In the genomic region with DNA sequence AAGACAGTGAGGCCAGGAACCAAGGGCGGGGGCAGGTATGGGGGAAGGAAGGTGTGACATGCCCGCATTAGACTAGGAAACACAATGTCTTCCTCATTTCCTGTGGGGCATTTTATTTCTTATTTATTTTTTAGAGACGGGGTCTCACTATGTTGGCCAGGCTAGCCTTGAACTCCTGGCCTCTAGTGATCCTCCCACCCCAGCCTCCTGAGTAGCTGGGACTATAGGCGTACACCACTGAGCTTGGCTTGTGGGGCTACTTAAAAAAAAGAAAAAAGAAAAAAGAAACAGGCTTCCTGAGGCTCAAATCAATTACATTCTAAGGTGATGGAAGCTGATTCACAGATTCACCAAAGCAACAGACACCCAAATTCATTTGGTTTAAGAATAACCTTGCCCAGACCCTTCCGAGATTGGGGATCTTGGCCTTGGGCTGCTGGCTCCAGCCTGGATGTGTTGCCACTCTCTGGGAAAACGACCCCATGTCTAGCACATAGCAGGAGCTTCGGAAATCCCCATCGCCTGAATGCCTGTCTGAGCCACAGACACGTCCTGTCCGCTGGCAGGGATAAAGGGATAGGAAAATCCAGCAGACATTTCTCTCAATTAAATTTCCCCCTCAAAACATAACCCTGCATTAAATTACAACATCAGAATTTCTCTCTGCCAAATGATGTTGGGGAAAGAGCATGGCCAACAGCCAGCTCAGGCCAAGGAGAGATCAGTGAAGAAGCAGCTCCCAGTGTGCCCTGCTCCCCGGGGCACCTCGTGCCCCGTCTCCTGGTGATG, we compare ENCODE assay signal across 23 cellular contexts. TPM values are rescaled to one million over a fixed set of nuclear protein-coding genes. Genes with fewer than 3 reads are reported as not detected.
"Had no signal": no experiment of that assay in that cellular context is flagged by ENCODE, and none has a peak within 500 bp of the region (broad histone marks: within the 10 kb centered on the region; RNA-seq: fewer than 3 reads in every experiment).

No MANE protein-coding gene starts in this region.

- H3K9me3 ChIP-seq: esophagus squamous epithelium, gastroesophageal sphincter, left lung, neutrophil, tibial nerve, uterus had no signal

- FAIRE-seq: endothelial cell of umbilical vein had no signal

- H3K27me3 ChIP-seq: uterus had no signal

- DNase-seq: activated CD4-positive, alpha-beta T cell treated with anti-CD3 and anti-CD28 coated beads for 48 hours; activated CD8-positive, alpha-beta memory T cell treated with anti-CD3 and anti-CD28 coated beads, Interleukin-2, amount 50 U/mL, for 4 hours; activated CD8-positive, alpha-beta T cell treated with anti-CD3 and anti-CD28 coated beads, Interleukin-2, amount 10 ng/mL, durations not matched to agents 7 days and 5 days; activated gamma-delta T cell; activated T-cell treated with anti-CD3 and anti-CD28 coated beads, Interleukin-2, amount 50 U/mL, for 72 hours; amygdala; central memory CD4-positive, alpha-beta T cell; cortex of kidney; effector CD8-positive, alpha-beta T cell; esophagus squamous epithelium; islet precursor cell; left lung; natural killer cell; stimulated activated CD4-positive, alpha-beta T cell treated with anti-CD3 and anti-CD28 coated beads, Interleukin-4, amount 100 ng/mL, for 24 hours; stimulated activated naive CD4-positive, alpha-beta T cell treated with Interleukin-2 at 50 U/mL for 16 hours; substantia nigra; T-helper 17 cell; uterus had no signal

- H3K27ac ChIP-seq: gastroesophageal sphincter, left lung, neutrophil, tibial nerve, uterus had no signal

- H3K4me1 ChIP-seq: uterus had no signal

- ATAC-seq: activated CD8-positive, alpha-beta T cell treated with anti-CD3 and anti-CD28 coated beads, Interleukin-2, amount 10 ng/mL, durations not matched to agents 7 days and 5 days; activated T-cell treated with anti-CD3 and anti-CD28 coated beads, Interleukin-2, amount 50 U/mL, for 72 hours; gastroesophageal sphincter; left lung; natural killer cell; T-helper 17 cell had no signal

- H3K4me3 ChIP-seq: esophagus squamous epithelium, gastroesophageal sphincter, left lung, skin epidermis, tibial nerve, uterus had no signal

- H3K36me3 ChIP-seq: esophagus squamous epithelium, gastroesophageal sphincter, left lung, neutrophil, tibial nerve, uterus had no signal

RNA-seq across cellular contexts. Expression of a gene that starts 13.0 kb away (rescaled TPM):
- total RNA-seq: activated CD8-positive, alpha-beta T cell treated with anti-CD3 and anti-CD28 coated beads, Interleukin-2, amount 10 ng/mL, durations not matched to agents 7 days and 5 days; activated T-cell treated with anti-CD3 and anti-CD28 coated beads, Interleukin-2, amount 50 U/mL, for 72 hours; endothelial cell of umbilical vein; esophagus squamous epithelium; gastroesophageal sphincter; left lung; natural killer cell; T-helper 17 cell; tibial nerve had no signal
- polyA plus RNA-seq: endothelial cell of umbilical vein had no signal

RNA-seq across cellular contexts. Expression of a gene that starts 31.4 kb away (rescaled TPM):
- total RNA-seq: activated CD8-positive, alpha-beta T cell treated with anti-CD3 and anti-CD28 coated beads, Interleukin-2, amount 10 ng/mL, durations not matched to agents 7 days and 5 days; activated T-cell treated with anti-CD3 and anti-CD28 coated beads, Interleukin-2, amount 50 U/mL, for 72 hours; endothelial cell of umbilical vein; natural killer cell; T-helper 17 cell; tibial nerve had no signal
- polyA plus RNA-seq: endothelial cell of umbilical vein had no signal
